ENCODE assay signal across 10 cellular contexts in genomic region chr3:6860911-6861330, GRCh38. TPM values are rescaled to one million over a fixed set of nuclear protein-coding genes. Genes with fewer than 3 reads are reported as not detected.
DNase-seq lines count a peak whose midpoint lies in the region; ATAC-seq and TF ChIP-seq lines count a peak whose summit lies in the region.
"Had no signal": no experiment of that assay in that cellular context is flagged by ENCODE, and none has a peak within 500 bp of the region (broad histone marks: within the 10 kb centered on the region; RNA-seq: fewer than 3 reads in every experiment).

TSS of gene GRM7 (plus strand) at chr3:6861115.

- ATAC-seq in HG02981 (IDR thresholded peaks at IDR 0.05; ENCODE audit: unreplicated experiment): no peak

- no peaks in the 10 kb centered on the region for H3K9me3 ChIP-seq in suprapubic skin

- H3K9me3 Mint-ChIP-seq in chondrocyte (ENCODE audit: low read depth): no peaks in the 10 kb centered on the region

- peak within 1 kb of the TSS; percentile 39 for H3K4me3 ChIP-seq in suprapubic skin

- H3K36me3 Mint-ChIP-seq in chondrocyte (ENCODE audit: low read depth): peaks cover 2% of the 10 kb centered on the region

- peaks cover 21% of the 10 kb centered on the region for H3K4me1 ChIP-seq in suprapubic skin

- peaks cover 64% of the 10 kb centered on the region for H3K27me3 Mint-ChIP-seq in chondrocyte (ENCODE audit: low read depth)

- H3K36me3 ChIP-seq in suprapubic skin: no peaks in the 10 kb centered on the region

- H3K4me3 Mint-ChIP-seq in chondrocyte (ENCODE audit: unreplicated experiment): peak within 1 kb of the TSS; percentile 7
- H3K4me3 Mint-ChIP-seq: activated CD4-positive, alpha-beta memory T cell treated with anti-CD3 and anti-CD28 coated beads, Interleukin-2, amount 10 ng/mL, durations not matched to agents 7 days and 5 days had no signal

- no peak within 1 kb of the TSS for H3K27ac ChIP-seq in suprapubic skin

- H3K27me3 ChIP-seq in suprapubic skin: peaks cover 51% of the 10 kb centered on the region

- DNase-seq in DMS53 (lab: John Stamatoyannopoulos, UW) (peak; percentile 52), DMS53 treated with DMSO at 0.1 percent for 48 hours (lab: John Stamatoyannopoulos, UW; ENCODE audit: unreplicated experiment) (no peak), chondrocyte (ENCODE audit: low spot score) (no peak), left kidney (ENCODE audit: low read depth, low spot score) (peak; percentile 93), suprapubic skin (ENCODE audit: low spot score in 2 of 2) (peak in 1 of 2 donors; percentile 63), NCI-H2227 treated with DMSO at 0.1 percent for 48 hours (lab: John Stamatoyannopoulos, UW) (no peak)
- DNase-seq in effector CD4-positive, alpha-beta T cell: no peak
- DNase-seq: activated CD4-positive, alpha-beta memory T cell treated with anti-CD3 and anti-CD28 coated beads, Interleukin-2, amount 10 ng/mL, durations not matched to agents 7 days and 5 days had no signal

- TF ChIP-seq CTCF in chondrocyte (IDR thresholded peaks at IDR 0.05) (no peak), suprapubic skin (IDR thresholded peaks at IDR 0.05) (no peak)

- TF ChIP-seq POLR2A in suprapubic skin (IDR thresholded peaks at IDR 0.05): no peak

- H3K4me1 Mint-ChIP-seq in chondrocyte (ENCODE audit: low read depth): peaks cover 7% of the 10 kb centered on the region
- H3K4me1 Mint-ChIP-seq: activated CD4-positive, alpha-beta memory T cell treated with anti-CD3 and anti-CD28 coated beads, Interleukin-2, amount 10 ng/mL, durations not matched to agents 7 days and 5 days had no signal

- no CpG with 5 or more reads among the region's 33 CpGs for WGBS in suprapubic skin

- no peak for TF ChIP-seq EP300 in suprapubic skin (IDR thresholded peaks at IDR 0.05)

- H3K27ac Mint-ChIP-seq in chondrocyte (ENCODE audit: unreplicated experiment): no peak within 1 kb of the TSS
- H3K27ac Mint-ChIP-seq: activated CD4-positive, alpha-beta memory T cell treated with anti-CD3 and anti-CD28 coated beads, Interleukin-2, amount 10 ng/mL, durations not matched to agents 7 days and 5 days had no signal

RNA-seq across cellular contexts. Expression of gene GRM7, which starts in this region (rescaled TPM):
- not detected in 3 replicates for total RNA-seq in chondrocyte
- total RNA-seq in suprapubic skin: under 1 TPM in 2 of 4 donors, not detected in 2; 0.21 to 0.48 TPM
- total RNA-seq: activated CD4-positive, alpha-beta memory T cell treated with anti-CD3 and anti-CD28 coated beads, Interleukin-2, amount 10 ng/mL, durations not matched to agents 7 days and 5 days; OCI-LY7 had no signal

Comparison
In these comparisons a context has a peak if more than half of its experiments do, and no peak if none do; other contexts are left out.
1. DNase-seq: peak in DMS53 (single experiment) and left kidney (single experiment); none in DMS53 treated with DMSO at 0.1 percent for 48 hours (single experiment), chondrocyte (single experiment), NCI-H2227 treated with DMSO at 0.1 percent for 48 hours (single experiment) and effector CD4-positive, alpha-beta T cell (single experiment).